Comparison of ENCODE assay signal across 30 cellular contexts in genomic region chr16:25177512-25177830, GRCh38. TPM values are rescaled to one million over a fixed set of nuclear protein-coding genes. Genes with fewer than 3 reads are reported as not detected.
"Had no signal": no experiment of that assay in that cellular context is flagged by ENCODE, and none has a peak within 500 bp of the region (broad histone marks: within the 10 kb centered on the region; RNA-seq: fewer than 3 reads in every experiment).

No MANE protein-coding gene starts in this region.

- H3K27me3 ChIP-seq: ascending aorta, MG63, Peyer's patch, SJCRH30 had no signal

- H3K4me3 ChIP-seq: ascending aorta, MG63, Peyer's patch, SJCRH30 had no signal

- H3K27ac ChIP-seq: ascending aorta, KMS-11, Peyer's patch, RWPE1, SJCRH30 had no signal

- H3K9me2 ChIP-seq: SK-N-SH had no signal

- H3K4me1 ChIP-seq: ascending aorta, Peyer's patch, SJCRH30 had no signal

- H3K4me2 ChIP-seq: KMS-11, SK-N-SH had no signal

- H3K9ac ChIP-seq: KMS-11, SK-N-SH had no signal

- DNase-seq: activated B cell treated with CpG ODN at 0.5 μM for 24 hours; activated CD4-positive, alpha-beta T cell treated with anti-CD3 and anti-CD28 coated beads for 1 hour; activated CD4-positive, alpha-beta T cell treated with anti-CD3 and anti-CD28 coated beads, Interleukin-2, amount 10 ng/mL, durations not matched to agents 24 days and 14 days; activated CD4-positive, alpha-beta T cell treated with anti-CD3 and anti-CD28 coated beads, Interleukin-2, amount 50 U/mL, for 48 hours; activated CD8-positive, alpha-beta memory T cell treated with anti-CD3 and anti-CD28 coated beads, Interleukin-2, amount 10 ng/mL, durations not matched to agents 7 days and 5 days; activated effector memory CD4-positive, alpha-beta T cell treated with anti-CD3 and anti-CD28 coated beads, Interleukin-2, amount 50 U/mL, for 16 hours; activated naive CD4-positive, alpha-beta T cell treated with Interleukin-2 at 50 U/mL for 16 hours; activated naive CD8-positive, alpha-beta T cell treated with anti-CD3 and anti-CD28 coated beads, Interleukin-2, amount 50 U/mL, for 24 hours; activated T-cell treated with anti-CD3 and anti-CD28 coated beads, Interleukin-2, amount 50 U/mL, for 24 hours; amniotic stem cell; MG63; NCI-H1105; NCI-H1436; NCI-H1694 treated with DMSO at 0.1 percent for 48 hours; NCI-H2029 treated with DMSO at 0.1 percent for 48 hours; NCI-H345; NCI-H510A; NCI-H526 treated with DMSO at 0.1 percent for 48 hours; NCI-H82; OCI-M1; Right ventricle myocardium superior; SJCRH30; SK-N-SH had no signal

- H3K36me3 ChIP-seq: SJCRH30 had no signal

- H3K9me3 ChIP-seq: ascending aorta, MG63, Peyer's patch, SJCRH30, SK-N-SH had no signal

RNA-seq across cellular contexts. Expression of gene AQP8, which starts 39.3 kb away (rescaled TPM):
- total RNA-seq: activated B cell treated with CpG ODN at 0.5 μM for 24 hours; activated CD4-positive, alpha-beta T cell treated with anti-CD3 and anti-CD28 coated beads, Interleukin-2, amount 10 ng/mL, durations not matched to agents 24 days and 14 days; activated CD8-positive, alpha-beta memory T cell treated with anti-CD3 and anti-CD28 coated beads, Interleukin-2, amount 10 ng/mL, durations not matched to agents 7 days and 5 days; activated naive CD4-positive, alpha-beta T cell treated with anti-CD3 and anti-CD28 coated beads, Interleukin-2, amount 50 U/mL, for 72 hours; activated T-helper 1 cell treated with anti-CD3 and anti-CD28 coated beads, Interleukin-12 subunit alpha, Interleukin-12 subunit beta, Interleukin-2, Interleukin-4 antibody, amounts not matched to agents 30 ng/mL and 10 ng/mL and 1 ng/mL, durations not matched to agents 14 hours and 24 hours and 36 hours; ascending aorta; Peyer's patch; Right ventricle myocardium superior; SJCRH30; T-helper 1 cell treated with Interleukin-12 subunit alpha and Interleukin-12 subunit beta and Interleukin-4 antibody, amounts not matched to agents 30 ng/mL and 1 ng/mL, for 36 hours had no signal
